ENCODE assay signal across 8 cellular contexts in genomic region chr3:186783070-186783730, GRCh38. TPM values are rescaled to one million over a fixed set of nuclear protein-coding genes. Genes with fewer than 3 reads are reported as not detected.
DNase-seq lines count a peak whose midpoint lies in the region; ATAC-seq and TF ChIP-seq lines count a peak whose summit lies in the region.

Gene EIF4A2 (plus strand): TSS chr3:186783577. CDS start chr3:186783611, 34 bp downstream.

- peak; percentile 1 for TF ChIP-seq EP300 in transverse colon (IDR thresholded peaks at IDR 0.05; ENCODE audit: low read depth)

- no peaks in the 10 kb centered on the region for H3K27me3 Mint-ChIP-seq in T-helper 1 cell treated with Interleukin-12 subunit alpha and Interleukin-12 subunit beta and Interleukin-4 antibody, amounts not matched to agents 30 μg/mL and 1 μg/mL, for 36 hours (ENCODE audit: low read depth)

- H3K4me1 ChIP-seq in heart left ventricle (peaks cover 7 to 45% (median 35%) of the 10 kb centered on the region in 12 donors), transverse colon (peaks cover 14 to 43% (median 30%) of the 10 kb centered on the region in 4 donors)

- in situ Hi-C loops in GM13976 (cut with MboI; ENCODE audit: low sequenced_read_pairs, unreplicated experiment) (no loop called here), transverse colon (cut with MboI; ENCODE audit: low pct_ligation_motif_present in 1 of 4, low pct_unique_long_range_greater_than_20kb in 1 of 4, low sequenced_read_pairs in 3 of 4) (loop anchor here in 1 of 4 donors (10.0 to 25.0 kb wide), 2 partner anchors 671 to 858 kb away; partner anchors contain the start of gene ETV5)

- H3K36me3 ChIP-seq in heart left ventricle (peaks cover 6 to 45% (median 39%) of the 10 kb centered on the region in 9 donors), transverse colon (peaks cover 0 to 34% (median 16%) of the 10 kb centered on the region in 4 donors)

- DNase-seq in GM13976 (ENCODE audit: low spot score) (peak; percentile 94), NCI-H1694 treated with DMSO at 0.1 percent for 48 hours (lab: John Stamatoyannopoulos, UW) (peak; percentile 76), amniotic epithelial cell (ENCODE audit: low read depth) (peak; percentile 82), heart left ventricle (peak; percentile 92 to 95 (median 93)), posterior cingulate gyrus (peak; percentile 80 to 98 (median 86)), transverse colon (peak; percentile 92)

- H3K36me3 Mint-ChIP-seq in T-helper 1 cell treated with Interleukin-12 subunit alpha and Interleukin-12 subunit beta and Interleukin-4 antibody, amounts not matched to agents 30 μg/mL and 1 μg/mL, for 36 hours (ENCODE audit: low read depth): peaks cover 48% of the 10 kb centered on the region

- no peaks in the 10 kb centered on the region for H3K9me3 Mint-ChIP-seq in T-helper 1 cell treated with Interleukin-12 subunit alpha and Interleukin-12 subunit beta and Interleukin-4 antibody, amounts not matched to agents 30 μg/mL and 1 μg/mL, for 36 hours

- H3K4me3 ChIP-seq in heart left ventricle (peak within 1 kb of the TSS; percentile 71 to 97 (median 84)), transverse colon (peak within 1 kb of the TSS; percentile 57 to 87 (median 80))

- WGBS in heart left ventricle, 4 donors: 0 to 1% (median 1%) methylated on average over 34 to 59 of the region's 59 CpGs
- 0% methylated on average over 58 of the region's 59 CpGs; no CpG with 5 or more reads in 1 of the 2 donors for WGBS in transverse colon (ENCODE audit: low coverage in 1 of 2), 2 donors

- H3K9me3 ChIP-seq in heart left ventricle (no peaks in the 10 kb centered on the region), transverse colon (no peaks in the 10 kb centered on the region)

- peaks cover 40% of the 10 kb centered on the region for H3K4me1 Mint-ChIP-seq in T-helper 1 cell treated with Interleukin-12 subunit alpha and Interleukin-12 subunit beta and Interleukin-4 antibody, amounts not matched to agents 30 μg/mL and 1 μg/mL, for 36 hours (ENCODE audit: low read depth)

- peak within 1 kb of the TSS; percentile 97 for H3K4me3 Mint-ChIP-seq in T-helper 1 cell treated with Interleukin-12 subunit alpha and Interleukin-12 subunit beta and Interleukin-4 antibody, amounts not matched to agents 30 μg/mL and 1 μg/mL, for 36 hours

- peak within 1 kb of the TSS; percentile 95 to 100 (median 99) for H3K27ac ChIP-seq in heart left ventricle
- peak within 1 kb of the TSS; percentile 95 to 99 (median 99) for H3K27ac ChIP-seq in transverse colon

- peak within 1 kb of the TSS; percentile 99 for H3K27ac Mint-ChIP-seq in T-helper 1 cell treated with Interleukin-12 subunit alpha and Interleukin-12 subunit beta and Interleukin-4 antibody, amounts not matched to agents 30 μg/mL and 1 μg/mL, for 36 hours

- H3K27me3 ChIP-seq in heart left ventricle (no peaks in the 10 kb centered on the region), transverse colon (no peaks in the 10 kb centered on the region)

- ATAC-seq in HG02884 (IDR thresholded peaks at IDR 0.05; ENCODE audit: unreplicated experiment) (peak; percentile 44), heart left ventricle (peak; percentile 84 to 91 (median 87))

- TF ChIP-seq POLR2A in heart left ventricle (IDR thresholded peaks at IDR 0.05) (peak in 1 of 2 donors; percentile 75), transverse colon (IDR thresholded peaks at IDR 0.05) (peak; percentile 100)

- intact Hi-C loops in heart left ventricle (cut with DNase I): loop anchor here in 4 of 10 donors (2.0 to 10.0 kb wide), 5 partner anchors 149 to 848 kb away; partner anchors contain the start of genes TRA2B (in 2 of the 4), DNAJB11 (in 1 of the 4), ST6GAL1 (in 1 of the 4) and TBCCD1 (in 1 of the 4)
- intact Hi-C loops in posterior cingulate gyrus (cut with DNase I): loop anchor here (2.0 to 5.0 kb wide), 2 partner anchors 24 to 166 kb away; partner anchors contain the start of gene RFC4
- intact Hi-C loops in transverse colon (cut with DNase I; ENCODE audit: low total_unique reads): no loop called here

- TF ChIP-seq CTCF in GM13976 (IDR thresholded peaks at IDR 0.05; ENCODE audit: borderline replicate concordance, control extremely low read depth, extremely low read depth, insufficient read depth, missing control alignments) (no peak), heart left ventricle (IDR thresholded peaks at IDR 0.05) (peak in 1 of 12 donors; percentile 10), transverse colon (IDR thresholded peaks at IDR 0.05) (peak in 1 of 5 experiments; percentile 11)

RNA-seq across cellular contexts. Expression of gene EIF4A2, which starts in this region (rescaled TPM):
- total RNA-seq in heart left ventricle: 100 to 1,000 TPM; 291 to 496 (median 375) TPM
- 100 to 1,000 TPM; 255 to 330 TPM for polyA plus RNA-seq in heart left ventricle
- total RNA-seq in transverse colon: 100 to 1,000 TPM; 146 to 550 (median 353) TPM

Comparison
In these comparisons a context has a peak if more than half of its experiments do, and no peak if none do; other contexts are left out.
1. Peak in every context shown above with its lines: DNase-seq, ATAC-seq, H3K4me3 ChIP-seq and H3K27ac ChIP-seq.